Comparison of ENCODE assay signal across 8 cellular contexts in the genomic region with DNA sequence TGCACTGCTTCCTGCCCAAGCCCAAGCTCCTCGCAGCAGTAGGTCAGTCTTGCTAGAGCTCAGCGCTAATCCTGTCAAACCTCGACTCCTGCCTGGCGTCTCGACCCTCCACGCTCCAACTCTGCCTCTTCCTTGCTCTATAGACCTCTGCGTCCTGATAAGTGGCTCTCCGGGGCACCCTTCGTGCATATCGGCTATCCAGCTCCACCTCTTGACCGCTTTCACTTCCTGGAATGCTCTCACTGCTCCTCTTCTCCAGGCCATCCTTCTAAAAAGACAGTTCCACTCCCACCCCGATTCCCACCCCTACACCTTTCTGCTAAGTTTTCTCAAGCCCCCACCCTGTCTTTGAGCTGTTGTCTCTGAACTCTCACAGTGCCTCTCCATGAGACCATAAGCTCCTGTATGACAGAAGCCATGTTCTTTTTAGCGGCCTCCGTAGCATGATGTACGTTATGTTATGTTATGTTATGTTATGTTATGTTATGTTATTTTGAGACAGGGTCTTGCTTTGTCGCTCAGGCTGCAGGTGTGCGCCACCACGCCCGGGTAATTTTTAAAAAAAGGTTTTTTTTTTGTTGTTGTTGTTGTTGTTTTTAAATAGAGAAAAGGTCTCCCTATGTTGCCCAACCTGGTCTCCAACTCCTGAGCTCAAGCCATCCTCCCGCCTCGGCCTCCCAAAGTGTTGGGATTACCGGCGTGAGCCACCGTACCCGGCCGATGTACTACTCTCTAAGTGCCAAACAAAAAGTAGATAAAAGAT. TPM values are rescaled to one million over a fixed set of nuclear protein-coding genes. Genes with fewer than 3 reads are reported as not detected.
A peak's percentile ranks its signal among the peaks of the same experiment; 100 is the strongest.
DNase-seq lines count a peak whose midpoint lies in the region; ATAC-seq and TF ChIP-seq lines count a peak whose summit lies in the region.

No MANE protein-coding gene starts in this region.

- H3K27me3 ChIP-seq in ascending aorta, result no peaks in the 10 kb centered on the region

- no peak for TF ChIP-seq CTCF in ascending aorta (IDR thresholded peaks at IDR 0.05)

- H3K9me3 ChIP-seq in ascending aorta, result no peaks in the 10 kb centered on the region

- peak overlapping the region; percentile 83 to 94 for H3K4me3 ChIP-seq in ascending aorta

- H3K27me3 Mint-ChIP-seq in immature natural killer cell (ENCODE audit: low read depth in 3 of 3), result peaks cover 1 to 12% (median 3%) of the 10 kb centered on the region in 3 donors
- no peaks in the 10 kb centered on the region for H3K27me3 Mint-ChIP-seq in stimulated activated naive B cell treated with anti-CD40 and anti-IgM and Interleukin-4, amounts not matched to agents 10 μg/mL and 1 μg/mL and 100 μg/mL, for 72 hours

- peaks cover 0 to 9% of the 10 kb centered on the region in 2 donors for H3K36me3 ChIP-seq in ascending aorta

- peak overlapping the region; percentile 97 to 99 (median 98) for H3K27ac Mint-ChIP-seq in immature natural killer cell
- peak overlapping the region; percentile 98 for H3K27ac Mint-ChIP-seq in stimulated activated naive B cell treated with anti-CD40 and anti-IgM and Interleukin-4, amounts not matched to agents 10 μg/mL and 1 μg/mL and 100 μg/mL, for 72 hours

- peaks cover 35 to 49% of the 10 kb centered on the region in 2 donors for H3K4me1 Mint-ChIP-seq in immature natural killer cell
- peaks cover 36 to 72% of the 10 kb centered on the region in 2 donors for H3K4me1 Mint-ChIP-seq in stimulated activated naive B cell treated with anti-CD40 and anti-IgM and Interleukin-4, amounts not matched to agents 10 μg/mL and 1 μg/mL and 100 μg/mL, for 72 hours

- intact Hi-C loops in ascending aorta (cut with DNase I), result loop anchor here (1.0 to 5.0 kb wide), 3 partner anchors 27 to 290 kb away; a partner anchor contains a TSS

- no peaks in the 10 kb centered on the region for H3K9me3 Mint-ChIP-seq in immature natural killer cell
- no peaks in the 10 kb centered on the region for H3K9me3 Mint-ChIP-seq in stimulated activated naive B cell treated with anti-CD40 and anti-IgM and Interleukin-4, amounts not matched to agents 10 μg/mL and 1 μg/mL and 100 μg/mL, for 72 hours

- peak overlapping the region; percentile 96 to 98 for H3K27ac ChIP-seq in ascending aorta

- H3K4me1 ChIP-seq in ascending aorta, result peaks cover 22 to 44% of the 10 kb centered on the region in 2 donors

- no peak for ATAC-seq in stimulated activated naive B cell treated with anti-CD40 and anti-IgM and Interleukin-4, amounts not matched to agents 10 μg/mL and 1 μg/mL and 100 μg/mL, for 72 hours (replicated peaks)

- peaks cover 3 to 4% (median 3%) of the 10 kb centered on the region in 3 donors for H3K36me3 Mint-ChIP-seq in immature natural killer cell
- H3K36me3 Mint-ChIP-seq in stimulated activated naive B cell treated with anti-CD40 and anti-IgM and Interleukin-4, amounts not matched to agents 10 μg/mL and 1 μg/mL and 100 μg/mL, for 72 hours, result peaks cover 14 to 24% of the 10 kb centered on the region in 2 donors

- peak; percentile 13 for DNase-seq in stimulated activated CD8-positive, alpha-beta memory T cell treated with anti-CD3 and anti-CD28 coated beads, Interleukin-15, amount 100 ng/mL, for 24 hours (ENCODE audit: low read depth)
- no peak for DNase-seq in stimulated activated CD8-positive, alpha-beta memory T cell treated with anti-CD3 and anti-CD28 coated beads, Interleukin-4, amount 100 ng/mL, for 48 hours
- peak; percentile 17 for DNase-seq in NCI-H460 (ENCODE audit: extremely low read depth, low read depth)
- peak in 1 of 2 donors; percentile 74 for DNase-seq in ascending aorta (ENCODE audit: low spot score in 2 of 2)
- DNase-seq in immature natural killer cell, result no peak
- DNase-seq in stimulated activated naive B cell treated with anti-CD40 and anti-IgM and Interleukin-4, amounts not matched to agents 10 μg/mL and 1 μg/mL and 100 μg/mL, for 72 hours, result no peak
- no peak for DNase-seq in NCI-H748 treated with DMSO at 0.1 percent for 48 hours (lab: John Stamatoyannopoulos, UW)
- no peak for DNase-seq in NCI-H446 (lab: John Stamatoyannopoulos, UW)

- H3K4me3 Mint-ChIP-seq in immature natural killer cell, result peak overlapping the region; percentile 95 to 99 (median 98)
- peak overlapping the region; percentile 95 to 98 for H3K4me3 Mint-ChIP-seq in stimulated activated naive B cell treated with anti-CD40 and anti-IgM and Interleukin-4, amounts not matched to agents 10 μg/mL and 1 μg/mL and 100 μg/mL, for 72 hours

RNA-seq across cellular contexts. Expression of a gene that starts 0.6 kb away (rescaled TPM):
- total RNA-seq in NCI-H460 (2014; rRNA removed; shearing (Covaris generic)), result 40.8 and 53.7 TPM in 2 replicates
- 15.5 and 42.4 TPM in 2 replicates for polyA plus RNA-seq in NCI-H460 (2014; cell fraction: nucleus; rRNA removed)
- 19.8 TPM for total RNA-seq in ascending aorta
- polyA plus RNA-seq in immature natural killer cell, result 100 to 1,000 TPM; 191 to 270 (median 256) TPM

RNA-seq across cellular contexts. Expression of a gene that starts 8.8 kb away (rescaled TPM):
- total RNA-seq in NCI-H460 (2014; rRNA removed; shearing (Covaris generic)), result 0.07 TPM in 1 of 2 replicates, not detected in the other
- 0.25 and 0.33 TPM in 2 replicates for polyA plus RNA-seq in NCI-H460 (2014; cell fraction: nucleus; rRNA removed)
- 12.2 TPM for total RNA-seq in ascending aorta
- under 1 TPM in 1 of 3 donors, not detected in 2; 0.07 TPM for polyA plus RNA-seq in immature natural killer cell

RNA-seq across cellular contexts. Expression of a gene that starts 27.5 kb away (rescaled TPM):
- total RNA-seq in NCI-H460 (2014; rRNA removed; shearing (Covaris generic)), result 70.4 and 77.0 TPM in 2 replicates
- polyA plus RNA-seq in NCI-H460 (2014; cell fraction: nucleus; rRNA removed), result 43.3 and 70.5 TPM in 2 replicates
- total RNA-seq in ascending aorta, result 277 TPM
- 10 to 100 TPM; 14.2 to 22.4 (median 15.5) TPM for polyA plus RNA-seq in immature natural killer cell

RNA-seq across cellular contexts. Expression of a gene that starts 54.5 kb away (rescaled TPM):
- 29.8 and 35.7 TPM in 2 replicates for total RNA-seq in NCI-H460 (2014; rRNA removed; shearing (Covaris generic))
- 38.6 and 44.3 TPM in 2 replicates for polyA plus RNA-seq in NCI-H460 (2014; cell fraction: nucleus; rRNA removed)
- 29.7 TPM for total RNA-seq in ascending aorta
- 100 to 1,000 TPM in 1 of 3 donors, 10 to 100 TPM in 2; 57.2 to 104 (median 64.0) TPM for polyA plus RNA-seq in immature natural killer cell

RNA-seq across cellular contexts. Expression of a gene that starts 55.2 kb away (rescaled TPM):
- total RNA-seq in NCI-H460 (2014; rRNA removed; shearing (Covaris generic)), result 4.7 and 6.0 TPM in 2 replicates
- 9.4 and 11.1 TPM in 2 replicates for polyA plus RNA-seq in NCI-H460 (2014; cell fraction: nucleus; rRNA removed)
- not detected for total RNA-seq in ascending aorta
- not detected for polyA plus RNA-seq in immature natural killer cell

Comparison
In these comparisons a context has a peak if more than half of its experiments do, and no peak if none do; other contexts are left out.
1. DNase-seq: peak in stimulated activated CD8-positive, alpha-beta memory T cell treated with anti-CD3 and anti-CD28 coated beads, Interleukin-15, amount 100 ng/mL, for 24 hours (single experiment) and NCI-H460 (single experiment); none in stimulated activated CD8-positive, alpha-beta memory T cell treated with anti-CD3 and anti-CD28 coated beads, Interleukin-4, amount 100 ng/mL, for 48 hours (single experiment), immature natural killer cell (0 of 3), stimulated activated naive B cell treated with anti-CD40 and anti-IgM and Interleukin-4, amounts not matched to agents 10 μg/mL and 1 μg/mL and 100 μg/mL, for 72 hours (single experiment), NCI-H748 treated with DMSO at 0.1 percent for 48 hours (single experiment) and NCI-H446 (0 of 2).
2. RNA of a gene that starts 8.8 kb away (total RNA-seq): 12.2 TPM in ascending aorta (single experiment); 0.07 TPM in NCI-H460; every median in the first group is over 10 times any median in the second.